ENCODE assay signal across 18 cellular contexts in the genomic region with DNA sequence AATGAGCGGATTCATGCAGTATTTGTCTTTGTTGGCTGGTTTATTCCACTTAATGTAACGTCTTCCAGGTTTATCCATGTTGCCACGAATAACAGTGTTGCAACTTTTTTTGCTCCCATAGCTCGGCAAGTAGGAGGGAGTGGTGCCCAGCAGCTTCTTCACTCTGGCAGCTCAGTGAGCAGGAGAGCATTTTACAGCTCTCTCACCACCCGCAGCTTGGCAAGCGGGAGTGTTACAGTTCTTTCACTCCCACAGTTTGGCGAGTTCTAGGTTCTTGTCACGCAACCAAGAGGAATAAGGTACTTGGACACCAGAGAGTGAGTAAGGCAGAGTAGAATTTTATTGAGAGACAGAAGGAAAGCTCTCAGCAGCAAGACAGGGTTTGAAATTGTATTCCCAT.
DNase-seq lines count a peak whose midpoint lies in the region; FAIRE-seq and TF ChIP-seq lines count a peak whose summit lies in the region.
"Had no signal": no experiment of that assay in that cellular context is flagged by ENCODE, and none has a peak within 500 bp of the region (broad histone marks: within the 10 kb centered on the region; RNA-seq: fewer than 3 reads in every experiment).

No MANE protein-coding gene starts in this region.

- no peak overlapping the region for H3K4me3 ChIP-seq in MG63
- H3K4me3 ChIP-seq: Peyer's patch had no signal

- TF ChIP-seq CTCF in nephron progenitor cell (IDR thresholded peaks at IDR 0.05): no peak

- H3K36me3 ChIP-seq in MG63: no peaks in the 10 kb centered on the region
- H3K36me3 ChIP-seq: Peyer's patch had no signal

- H3K9me3 Mint-ChIP-seq in nephron progenitor cell: peaks cover 31% of the 10 kb centered on the region

- H3K27me3 ChIP-seq in MG63: no peaks in the 10 kb centered on the region
- H3K27me3 ChIP-seq: Peyer's patch had no signal

- no peaks in the 10 kb centered on the region for H3K4me1 Mint-ChIP-seq in nephron progenitor cell
- H3K4me1 Mint-ChIP-seq: IgD-negative memory B cell had no signal

- no peak for FAIRE-seq in GM12891 (lab: Jason Lieb, UNC)
- FAIRE-seq: H1 had no signal

- TF ChIP-seq POLR2A in GM12891 (IDR thresholded peaks at IDR 0.05; ENCODE audit: low read depth, low read length): no peak

- peaks cover 7% of the 10 kb centered on the region for H3K36me3 Mint-ChIP-seq in nephron progenitor cell (ENCODE audit: low read depth)
- H3K36me3 Mint-ChIP-seq: IgD-negative memory B cell had no signal

- peak; percentile 6 for DNase-seq in Daoy (ENCODE audit: low read depth)
- peak; percentile 56 for DNase-seq in MG63
- DNase-seq in inferior parietal cortex (ENCODE audit: extremely low spot score): peak; percentile 26
- peak; percentile 28 for DNase-seq in superior temporal gyrus (ENCODE audit: extremely low spot score)
- no peak for DNase-seq in nephron progenitor cell
- no peak for DNase-seq in GM12891 (ENCODE audit: insufficient read length, low spot score)
- DNase-seq in nucleus accumbens (lab: John Stamatoyannopoulos, UW): no peak
- DNase-seq in cardiac septum (ENCODE audit: low spot score): no peak
- DNase-seq: EL; GF-D8; NCI-H1417; NCI-H187 treated with DMSO at 0.1 percent for 48 hours; NCI-H510A treated with DMSO at 0.1 percent for 48 hours; NCI-H748 treated with DMSO at 0.1 percent for 48 hours; NK-92 treated with Interleukin-12 subunit alpha and Interleukin-12 subunit beta, amount 100 ng/mL, for 24 hours; Peyer's patch had no signal

- H3K4me3 Mint-ChIP-seq in nephron progenitor cell: no peak overlapping the region
- H3K4me3 Mint-ChIP-seq: IgD-negative memory B cell had no signal

- H3K27ac Mint-ChIP-seq in nephron progenitor cell: no peak overlapping the region
- H3K27ac Mint-ChIP-seq: IgD-negative memory B cell had no signal

- intact Hi-C loops in cardiac septum (cut with DNase I): no loop called here

- H3K27me3 Mint-ChIP-seq in nephron progenitor cell (ENCODE audit: low read depth, poor library complexity): no peaks in the 10 kb centered on the region
- H3K27me3 Mint-ChIP-seq: IgD-negative memory B cell had no signal

- H3K9me3 ChIP-seq in MG63: peaks cover 4% of the 10 kb centered on the region
- H3K9me3 ChIP-seq: Peyer's patch had no signal

TF ChIP-seq in GM12891, 5 proteins besides CTCF, POLR2A, EP300 and RAD21:
- TF ChIP-seq SPI1 (IDR thresholded peaks at IDR 0.05; ENCODE audit: low read depth, low read length): no peak
- TF ChIP-seq POLR2AphosphoS5 (IDR thresholded peaks at IDR 0.05; ENCODE audit: low read depth, low read length): no peak
- TF ChIP-seq TAF1 (IDR thresholded peaks at IDR 0.05; ENCODE audit: low read depth, low read length): no peak
- TF ChIP-seq PAX5 (IDR thresholded peaks at IDR 0.05; ENCODE audit: insufficient read depth, low read length, severe bottlenecking): no peak
- TF ChIP-seq POU2F2 (IDR thresholded peaks at IDR 0.05; ENCODE audit: low read depth, low read length): no peak

Comparison
In these comparisons a context has a peak if more than half of its experiments do, and no peak if none do; other contexts are left out.
1. DNase-seq: peak in Daoy (single experiment), MG63 (single experiment), inferior parietal cortex (single experiment) and superior temporal gyrus (single experiment); none in nephron progenitor cell (single experiment), GM12891 (single experiment), nucleus accumbens (0 of 56) and cardiac septum (single experiment).